11 cellular contexts compared by ENCODE assay signal in the genomic region with DNA sequence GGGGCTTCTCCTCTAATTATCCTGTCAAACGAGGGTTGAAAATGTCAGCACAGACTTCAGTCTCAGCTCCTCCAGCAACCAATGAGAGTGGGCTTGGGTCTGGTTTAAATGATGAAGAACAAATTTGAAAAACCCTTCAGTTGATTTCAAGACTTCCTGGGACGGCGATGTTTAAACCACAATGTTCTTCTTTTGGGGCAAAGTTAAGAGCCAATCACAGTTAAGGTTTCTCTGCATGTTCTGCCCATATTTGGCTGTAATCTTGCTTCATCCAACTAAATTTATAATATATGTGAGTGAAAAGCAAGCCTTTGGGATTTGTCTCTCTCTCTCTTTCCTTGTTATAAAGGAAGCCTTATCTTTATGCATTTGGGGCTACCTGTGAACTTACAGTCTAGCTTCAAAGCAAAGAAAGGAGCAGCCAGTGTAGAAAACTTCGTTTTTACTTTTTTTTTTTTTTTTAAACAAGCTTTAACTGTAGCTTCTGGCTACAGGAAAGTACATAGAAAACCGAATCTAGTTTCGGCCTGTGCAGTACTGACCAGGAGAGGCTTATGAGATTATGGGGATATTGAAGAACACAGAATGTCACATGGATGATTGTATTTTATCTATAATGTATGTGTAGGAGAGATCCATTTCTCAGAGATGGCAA. TPM values are rescaled to one million over a fixed set of nuclear protein-coding genes. Genes with fewer than 3 reads are reported as not detected.
DNase-seq lines count a peak whose midpoint lies in the region; ATAC-seq and TF ChIP-seq lines count a peak whose summit lies in the region.
"Had no signal": no experiment of that assay in that cellular context is flagged by ENCODE, and none has a peak within 500 bp of the region (broad histone marks: within the 10 kb centered on the region; RNA-seq: fewer than 3 reads in every experiment).

No MANE protein-coding gene starts in this region.

- no peaks in the 10 kb centered on the region for H3K9me3 ChIP-seq in heart right ventricle

- H3K9me3 Mint-ChIP-seq in activated naive CD4-positive, alpha-beta T cell treated with anti-CD3 and anti-CD28 coated beads, Interleukin-2, amount 50 U/mL, for 72 hours: no peaks in the 10 kb centered on the region
- H3K9me3 Mint-ChIP-seq in memory B cell: no peaks in the 10 kb centered on the region

- 74 to 79% methylated on average over 6 of the region's 6 CpGs for WGBS in heart right ventricle, 2 donors

- H3K4me1 Mint-ChIP-seq in memory B cell: peaks cover 34% of the 10 kb centered on the region

- DNase-seq in heart right ventricle: no peak
- DNase-seq in cardiac septum (ENCODE audit: low spot score): no peak
- DNase-seq in activated naive CD4-positive, alpha-beta T cell treated with anti-CD3 and anti-CD28 coated beads, Interleukin-2, amount 50 U/mL, for 72 hours (ENCODE audit: low spot score in 2 of 2): peak in 1 of 2 donors; percentile 15
- DNase-seq in memory B cell (ENCODE audit: low spot score in 2 of 2): no peak
- DNase-seq in D341Med (ENCODE audit: low spot score): no peak
- no peak for DNase-seq in posterior cingulate gyrus
- no peak for DNase-seq in DMS53 (lab: John Stamatoyannopoulos, UW)
- DNase-seq: activated CD4-positive, CD25-positive, alpha-beta regulatory T cell; glutamatergic neuron; GM23248 had no signal

- peaks cover 0 to 73% (median 8%) of the 10 kb centered on the region in 9 donors for H3K4me1 ChIP-seq in heart right ventricle

- H3K36me3 ChIP-seq in heart right ventricle: no peaks in the 10 kb centered on the region

- peak overlapping the region; percentile 90 to 98 for H3K27ac Mint-ChIP-seq in activated naive CD4-positive, alpha-beta T cell treated with anti-CD3 and anti-CD28 coated beads, Interleukin-2, amount 50 U/mL, for 72 hours
- peak overlapping the region; percentile 100 for H3K27ac Mint-ChIP-seq in memory B cell

- H3K27me3 ChIP-seq in heart right ventricle: peaks cover 0 to 11% (median 0%) of the 10 kb centered on the region in 7 donors

- ATAC-seq in heart right ventricle: no peak
- peak in 1 of 2 donors; percentile 1 for ATAC-seq in activated naive CD4-positive, alpha-beta T cell treated with anti-CD3 and anti-CD28 coated beads, Interleukin-2, amount 50 U/mL, for 72 hours
- ATAC-seq in memory B cell (ENCODE audit: low read depth): no peak
- no peak for ATAC-seq in HG02588 (IDR thresholded peaks at IDR 0.05; ENCODE audit: unreplicated experiment)

- peak overlapping the region; percentile 64 for H3K4me3 Mint-ChIP-seq in memory B cell

- no peaks in the 10 kb centered on the region for H3K27me3 Mint-ChIP-seq in memory B cell

- H3K36me3 Mint-ChIP-seq in activated naive CD4-positive, alpha-beta T cell treated with anti-CD3 and anti-CD28 coated beads, Interleukin-2, amount 50 U/mL, for 72 hours: peaks cover 0 to 6% of the 10 kb centered on the region in 2 donors
- no peaks in the 10 kb centered on the region for H3K36me3 Mint-ChIP-seq in memory B cell

- intact Hi-C loops in heart right ventricle (cut with DNase I) (loop anchor here in 1 of 10 donors (10.0 kb wide), 1 partner anchor 116 kb away; a partner anchor contains a TSS), cardiac septum (cut with DNase I) (no loop called here), posterior cingulate gyrus (cut with DNase I) (loop anchor here (10.0 kb wide), 1 partner anchor 116 kb away; a partner anchor contains a TSS)

- H3K27ac ChIP-seq in heart right ventricle: peak overlapping the region in 8 of 10 donors; percentile 15 to 90 (median 48)
- H3K27ac ChIP-seq: GM23248 had no signal

- no peak for TF ChIP-seq CTCF in heart right ventricle (IDR thresholded peaks at IDR 0.05)

- peak overlapping the region in 1 of 10 donors; percentile 22 for H3K4me3 ChIP-seq in heart right ventricle
- H3K4me3 ChIP-seq: GM23248 had no signal

RNA-seq across cellular contexts. Expression of a gene that starts 46.8 kb away (rescaled TPM):
- total RNA-seq in heart right ventricle (under 1 TPM in 6 of 10 donors, not detected in 4; 0.07 to 1.00 (median 0.29) TPM), cardiac septum (not detected)
- polyA plus RNA-seq in heart right ventricle: not detected
- under 1 TPM in 1 of 2 donors, not detected in 1; 0.41 TPM for total RNA-seq in activated naive CD4-positive, alpha-beta T cell treated with anti-CD3 and anti-CD28 coated beads, Interleukin-2, amount 50 U/mL, for 72 hours
- total RNA-seq: GM23248 had no signal
- polyA plus RNA-seq: GM23248 had no signal
